ENCODE assay signal across 12 cellular contexts in the genomic region with DNA sequence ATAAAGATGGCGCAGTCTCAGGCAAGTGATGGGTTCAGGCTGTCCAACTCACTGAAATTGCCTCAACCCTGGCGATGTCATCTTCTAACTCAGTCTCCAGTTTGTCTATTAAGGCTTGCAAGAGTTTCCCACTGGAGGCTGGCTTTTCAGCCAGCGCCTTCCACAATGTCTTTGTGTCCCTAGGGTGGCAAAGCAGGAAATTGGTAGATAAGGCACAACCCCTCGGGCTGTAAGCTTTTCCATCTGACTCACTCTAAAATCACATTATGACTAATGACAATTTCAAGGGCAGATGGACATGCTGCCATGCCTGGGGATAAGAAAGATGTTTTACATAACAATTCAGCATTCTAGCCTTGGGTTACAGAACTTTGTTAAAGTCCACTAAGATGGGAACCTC.
DNase-seq lines count a peak whose midpoint lies in the region; ATAC-seq and TF ChIP-seq lines count a peak whose summit lies in the region.
"Had no signal": no experiment of that assay in that cellular context is flagged by ENCODE, and none has a peak within 500 bp of the region (broad histone marks: within the 10 kb centered on the region; RNA-seq: fewer than 3 reads in every experiment).

No MANE protein-coding gene starts in this region.

- no peak for ATAC-seq in omental fat pad (ENCODE audit: low FRiP score)
- ATAC-seq: activated T-cell treated with anti-CD3 and anti-CD28 coated beads, Interleukin-2, amount 50 U/mL, for 72 hours had no signal

- no peak for TF ChIP-seq CTCF in omental fat pad (IDR thresholded peaks at IDR 0.05)

- peak; percentile 5 for DNase-seq in DMS53 (lab: John Stamatoyannopoulos, UW)
- DNase-seq in DMS53 treated with DMSO at 0.1 percent for 48 hours (lab: John Stamatoyannopoulos, UW; ENCODE audit: unreplicated experiment) = no peak
- peak; percentile 85 for DNase-seq in RPMI7951 (ENCODE audit: low read depth)
- DNase-seq in fibroblast of gingiva (ENCODE audit: low read depth) = peak; percentile 52
- DNase-seq in stromal cell of bone marrow (ENCODE audit: low read depth) = peak; percentile 72
- DNase-seq in NCI-H1930 (lab: John Stamatoyannopoulos, UW) = no peak
- no peak for DNase-seq in pons (ENCODE audit: low spot score)
- no peak for DNase-seq in omental fat pad (ENCODE audit: low spot score)
- DNase-seq: activated CD4-positive, alpha-beta T cell treated with anti-CD3 and anti-CD28 coated beads, Interleukin-2, amount 50 U/mL, for 4 hours; activated T-cell treated with anti-CD3 and anti-CD28 coated beads, Interleukin-2, amount 50 U/mL, for 72 hours; CD8-positive, alpha-beta memory T cell; dermis blood vessel endothelial cell had no signal

Comparison
In these comparisons a context has a peak if more than half of its experiments do, and no peak if none do; other contexts are left out.
1. DNase-seq: peak in DMS53 (single experiment), RPMI7951 (single experiment), fibroblast of gingiva (single experiment) and stromal cell of bone marrow (single experiment); none in DMS53 treated with DMSO at 0.1 percent for 48 hours (single experiment), NCI-H1930 (0 of 2), pons (single experiment) and omental fat pad (single experiment).